ENCODE assay signal across 1 cellular context in the genomic region with DNA sequence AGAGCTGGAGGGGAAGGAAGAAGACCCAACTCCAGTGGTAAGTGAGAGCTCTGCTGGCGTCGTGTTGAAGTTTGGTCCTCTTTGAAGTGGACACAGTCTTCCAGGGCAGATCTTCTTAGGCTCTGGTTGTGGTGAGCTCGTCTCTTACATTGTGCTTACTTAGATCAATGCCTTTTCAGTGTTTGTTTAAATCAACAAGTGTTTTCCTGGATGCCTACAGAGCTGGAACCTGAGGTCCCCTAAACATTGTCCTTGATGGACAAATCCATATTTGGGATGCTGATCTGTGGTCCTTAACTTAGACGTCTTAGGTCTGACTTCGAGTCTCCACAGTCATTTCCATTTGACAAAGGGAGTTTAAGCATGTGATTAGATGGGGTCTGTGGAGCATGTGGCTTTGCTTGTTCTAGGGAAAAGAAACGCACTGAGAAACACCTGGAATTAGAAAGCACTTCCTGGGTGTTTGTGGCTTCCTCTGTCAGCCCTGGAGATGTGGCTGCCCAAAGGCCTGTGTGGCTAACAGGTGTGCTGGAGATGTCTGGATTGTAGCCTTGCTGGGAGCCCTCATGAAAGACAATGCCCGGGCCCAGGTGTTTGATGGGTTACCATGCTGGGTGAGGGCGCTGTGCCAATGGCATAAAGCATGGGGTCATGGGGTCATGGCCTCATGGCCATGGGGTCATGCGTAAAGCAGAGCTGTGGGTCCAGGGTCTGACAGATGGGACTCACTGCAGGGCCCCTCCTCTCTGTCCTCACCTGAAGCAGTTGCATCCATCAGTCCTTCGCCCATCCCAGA.
TF ChIP-seq lines count a peak whose summit lies in the region.

No MANE protein-coding gene starts in this region.

TF ChIP-seq in HEK293T, 16 proteins besides CTCF, POLR2A, EP300 and RAD21 (continued from another document):
- TF ChIP-seq FOXK2 (IDR thresholded peaks at IDR 0.05) = no peak
- no peak for TF ChIP-seq L3MBTL2 (conservative IDR thresholded peaks at IDR 0.05)
- no peak for TF ChIP-seq ARNT (IDR thresholded peaks at IDR 0.05)
